ENCODE assay signal across 1 cellular context in genomic region chr4:56465599-56466295, GRCh38.
TF ChIP-seq lines count a peak whose summit lies in the region.

No MANE protein-coding gene starts in this region.

TF ChIP-seq in GM12878, 131 proteins besides CTCF, POLR2A, EP300 and RAD21:
- TF ChIP-seq NFXL1 (IDR thresholded peaks at IDR 0.05; ENCODE audit: borderline replicate concordance) (no peak), SREBF1 (IDR thresholded peaks at IDR 0.05; ENCODE audit: low read length) (no peak), BCL11A (IDR thresholded peaks at IDR 0.05; ENCODE audit: low read depth, low read length) (no peak), KDM1A (IDR thresholded peaks at IDR 0.05; ENCODE audit: borderline replicate concordance) (no peak), ZNF217 (IDR thresholded peaks at IDR 0.05) (no peak), SMAD5 (IDR thresholded peaks at IDR 0.05; ENCODE audit: low read depth) (no peak), ZNF24 (IDR thresholded peaks at IDR 0.05) (no peak), ESRRA (IDR thresholded peaks at IDR 0.05; ENCODE audit: low read length) (no peak), NRF1 (conservative IDR thresholded peaks at IDR 0.05; ENCODE audit: low read depth, low read length) (no peak)
